Comparison of ENCODE assay signal across 26 cellular contexts in genomic region chr2:228344531-228344930, GRCh38.
"Had no signal": no experiment of that assay in that cellular context is flagged by ENCODE, and none has a peak within 500 bp of the region (broad histone marks: within the 10 kb centered on the region; RNA-seq: fewer than 3 reads in every experiment).

No MANE protein-coding gene starts in this region.

- H3K4me1 Mint-ChIP-seq: natural killer cell; nephron; stimulated activated effector memory CD8-positive, alpha-beta T cell treated with anti-CD3 and anti-CD28 coated beads, Interleukin-12 subunit alpha, Interleukin-12 subunit beta, amount 100 ng/mL, for 72 hours; stimulated activated naive B cell treated with anti-CD40 and anti-IgM and Interleukin-4, amounts not matched to agents 10 μg/mL and 1 μg/mL and 100 μg/mL, for 72 hours had no signal

- H2AFZ ChIP-seq: neural progenitor cell had no signal

- H3K9me3 ChIP-seq: pancreas, prostate gland, right lobe of liver, thoracic aorta, thyroid gland, vagina had no signal

- H3K27ac Mint-ChIP-seq: natural killer cell; nephron; neural progenitor cell; stimulated activated effector memory CD8-positive, alpha-beta T cell treated with anti-CD3 and anti-CD28 coated beads, Interleukin-12 subunit alpha, Interleukin-12 subunit beta, amount 100 ng/mL, for 72 hours; stimulated activated naive B cell treated with anti-CD40 and anti-IgM and Interleukin-4, amounts not matched to agents 10 μg/mL and 1 μg/mL and 100 μg/mL, for 72 hours; stimulated activated naive CD8-positive, alpha-beta T cell treated with anti-CD3 and anti-CD28 coated beads, Interleukin-15, Interleukin-2, amounts not matched to agents 100 ng/mL and 50 ng/mL, for 24 hours had no signal

- H3K4me3 Mint-ChIP-seq: natural killer cell; nephron; neural progenitor cell; stimulated activated effector memory CD8-positive, alpha-beta T cell treated with anti-CD3 and anti-CD28 coated beads, Interleukin-12 subunit alpha, Interleukin-12 subunit beta, amount 100 ng/mL, for 72 hours; stimulated activated naive B cell treated with anti-CD40 and anti-IgM and Interleukin-4, amounts not matched to agents 10 μg/mL and 1 μg/mL and 100 μg/mL, for 72 hours; stimulated activated naive CD8-positive, alpha-beta T cell treated with anti-CD3 and anti-CD28 coated beads, Interleukin-15, Interleukin-2, amounts not matched to agents 100 ng/mL and 50 ng/mL, for 24 hours had no signal

- H3K4me2 ChIP-seq: neural progenitor cell had no signal

- FAIRE-seq: pancreas, small intestine, urothelium cell line had no signal

- DNase-seq: natural killer cell; pancreas; retina; right cardiac atrium; right lobe of liver; sigmoid colon; small intestine; stimulated activated CD4-positive, alpha-beta T cell treated with anti-CD3 and anti-CD28 coated beads, Interleukin-15, amount 100 ng/mL, for 24 hours; stimulated activated CD4-positive, alpha-beta T cell treated with anti-CD3 and anti-CD28 coated beads, Interleukin-2, amount 100 ng/mL, for 24 hours; stimulated activated CD4-positive, alpha-beta T cell treated with anti-CD3 and anti-CD28 coated beads, Interleukin-2, amount 100 ng/mL, for 48 hours; stimulated activated CD4-positive, alpha-beta T cell treated with anti-CD3 and anti-CD28 coated beads, Interleukin-4, amount 100 ng/mL, for 24 hours; stimulated activated naive B cell treated with anti-CD40 and anti-IgM and Interleukin-4, amounts not matched to agents 10 μg/mL and 1 μg/mL and 100 μg/mL, for 72 hours; stimulated activated naive CD4-positive, alpha-beta T cell treated with Interleukin-2 at 50 U/mL for 16 hours; stomach; thyroid gland; trophoblast cell; upper lobe of left lung had no signal

- H3K27me3 Mint-ChIP-seq: stimulated activated naive B cell treated with anti-CD40 and anti-IgM and Interleukin-4, amounts not matched to agents 10 μg/mL and 1 μg/mL and 100 μg/mL, for 72 hours; stimulated activated naive CD8-positive, alpha-beta T cell treated with anti-CD3 and anti-CD28 coated beads, Interleukin-15, Interleukin-2, amounts not matched to agents 100 ng/mL and 50 ng/mL, for 24 hours had no signal

- H3K36me3 ChIP-seq: neural progenitor cell, pancreas, prostate gland, right lobe of liver, sigmoid colon, stomach, thoracic aorta, thyroid gland, tibial nerve, upper lobe of left lung, vagina had no signal

- H3K27me3 ChIP-seq: neural progenitor cell, pancreas, right lobe of liver, sigmoid colon, stomach, thyroid gland, tibial nerve, upper lobe of left lung, vagina had no signal

- H3K4me1 ChIP-seq: neural progenitor cell, pancreas, prostate gland, right lobe of liver, sigmoid colon, stomach, thyroid gland, tibial nerve, upper lobe of left lung, vagina had no signal

- H3K36me3 Mint-ChIP-seq: neural progenitor cell; stimulated activated effector memory CD8-positive, alpha-beta T cell treated with anti-CD3 and anti-CD28 coated beads, Interleukin-12 subunit alpha, Interleukin-12 subunit beta, amount 100 ng/mL, for 72 hours; stimulated activated naive B cell treated with anti-CD40 and anti-IgM and Interleukin-4, amounts not matched to agents 10 μg/mL and 1 μg/mL and 100 μg/mL, for 72 hours had no signal

- H3K27ac ChIP-seq: neural progenitor cell, pancreas, prostate gland, right lobe of liver, sigmoid colon, stomach, thoracic aorta, thyroid gland, tibial nerve, upper lobe of left lung, vagina had no signal

- H3K9ac ChIP-seq: neural progenitor cell had no signal

- ATAC-seq: natural killer cell; pancreas; right cardiac atrium; right lobe of liver; stimulated activated effector memory CD8-positive, alpha-beta T cell treated with anti-CD3 and anti-CD28 coated beads, Interleukin-12 subunit alpha, Interleukin-12 subunit beta, amount 100 ng/mL, for 72 hours; stimulated activated naive B cell treated with anti-CD40 and anti-IgM and Interleukin-4, amounts not matched to agents 10 μg/mL and 1 μg/mL and 100 μg/mL, for 72 hours had no signal

- H3K4me3 ChIP-seq: neural progenitor cell, pancreas, prostate gland, right lobe of liver, sigmoid colon, stomach, thoracic aorta, thyroid gland, tibial nerve, upper lobe of left lung, vagina had no signal
